Comparison of ENCODE assay signal across 22 cellular contexts in genomic region chr5:137260820-137261541, GRCh38.
"Had no signal": no experiment of that assay in that cellular context is flagged by ENCODE, and none has a peak within 500 bp of the region (broad histone marks: within the 10 kb centered on the region; RNA-seq: fewer than 3 reads in every experiment).

No MANE protein-coding gene starts in this region.

- DNase-seq: activated CD4-positive, alpha-beta T cell treated with anti-CD3 and anti-CD28 coated beads for 36 hours; activated CD4-positive, alpha-beta T cell treated with anti-CD3 and anti-CD28 coated beads, Interleukin-2, amount 50 U/mL, for 4 hours; activated CD4-positive, CD25-positive, alpha-beta regulatory T cell; activated naive CD4-positive, alpha-beta T cell; activated T-cell treated with anti-CD3 and anti-CD28 coated beads for 4 hours; activated T-cell treated with anti-CD3 and anti-CD28 coated beads, Interleukin-2, amount 50 U/mL, for 72 hours; adrenal gland; aorta; cortex of kidney; esophagus squamous epithelium; foreskin melanocyte; glutamatergic neuron; left lung; mucosa of descending colon; ovary; stimulated activated CD4-positive, alpha-beta T cell treated with anti-CD3 and anti-CD28 coated beads, Interleukin-15, amount 100 ng/mL, for 24 hours; stimulated activated CD4-positive, alpha-beta T cell treated with anti-CD3 and anti-CD28 coated beads, Interleukin-2, amount 100 ng/mL, for 24 hours; stimulated activated naive B cell treated with anti-CD40 and anti-IgM and Interleukin-4, amounts not matched to agents 10 μg/mL and 1 μg/mL and 100 μg/mL, for 72 hours; T-helper 1 cell; tibial artery had no signal

- H3K36me3 ChIP-seq: adrenal gland, cardiac muscle cell, esophagus squamous epithelium, left lung, ovary, suprapubic skin, tibial artery had no signal

- H3K4me1 ChIP-seq: adrenal gland, esophagus squamous epithelium, left lung, suprapubic skin had no signal

- H3K27me3 ChIP-seq: adrenal gland, cardiac muscle cell, left lung, ovary, tibial artery had no signal

- H3K9me3 ChIP-seq: adrenal gland, esophagus squamous epithelium, left lung, mucosa of descending colon, ovary, suprapubic skin, tibial artery had no signal

- H3K27ac ChIP-seq: cardiac muscle cell, left lung, ovary, suprapubic skin, tibial artery had no signal

- H3K4me3 ChIP-seq: adrenal gland, cardiac muscle cell, esophagus squamous epithelium, left lung, mucosa of descending colon, ovary, suprapubic skin, tibial artery had no signal

- ATAC-seq: activated CD4-positive, alpha-beta T cell treated with anti-CD3 and anti-CD28 coated beads for 36 hours; activated T-cell treated with anti-CD3 and anti-CD28 coated beads, Interleukin-2, amount 50 U/mL, for 72 hours; left lung; mucosa of descending colon; stimulated activated naive B cell treated with anti-CD40 and anti-IgM and Interleukin-4, amounts not matched to agents 10 μg/mL and 1 μg/mL and 100 μg/mL, for 72 hours had no signal
